Comparison of ENCODE assay signal across 8 cellular contexts in the genomic region with DNA sequence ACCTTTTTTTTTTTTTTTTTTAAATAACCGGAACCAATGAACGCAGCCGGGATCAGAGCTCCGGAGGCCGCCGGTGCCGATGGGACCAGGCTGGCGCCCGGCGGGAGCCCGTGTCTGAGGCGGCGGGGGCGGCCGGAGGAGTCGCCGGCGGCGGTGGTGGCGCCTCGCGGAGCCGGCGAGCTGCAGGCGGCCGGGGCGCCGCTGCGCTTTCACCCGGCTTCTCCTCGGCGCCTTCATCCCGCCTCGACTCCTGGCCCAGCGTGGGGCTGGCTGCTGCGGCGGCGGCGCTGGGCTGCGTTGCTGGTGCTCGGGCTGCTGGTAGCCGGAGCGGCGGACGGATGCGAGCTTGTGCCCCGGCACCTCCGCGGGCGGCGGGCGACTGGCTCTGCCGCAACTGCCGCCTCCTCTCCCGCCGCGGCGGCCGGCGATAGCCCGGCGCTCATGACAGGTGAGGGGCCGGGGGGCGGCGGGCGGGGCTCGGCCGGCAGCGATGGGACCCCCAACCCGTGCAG. TPM values are rescaled to one million over a fixed set of nuclear protein-coding genes. Genes with fewer than 3 reads are reported as not detected.
DNase-seq lines count a peak whose midpoint lies in the region; ATAC-seq, FAIRE-seq and TF ChIP-seq lines count a peak whose summit lies in the region.

No MANE protein-coding gene starts in this region.

- no peaks in the 10 kb centered on the region for H3K9me3 ChIP-seq in Peyer's patch

- peak; percentile 31 for ATAC-seq in GM18907 (IDR thresholded peaks at IDR 0.05; ENCODE audit: unreplicated experiment)
- peak; percentile 23 for ATAC-seq in HG03135 (IDR thresholded peaks at IDR 0.05; ENCODE audit: unreplicated experiment)

- DNase-seq in AG09309 (ENCODE audit: low read depth): no peak
- DNase-seq in Peyer's patch: peak; percentile 54 to 78 (median 73)
- peak; percentile 19 to 55 (median 37) for DNase-seq in activated naive CD4-positive, alpha-beta T cell (lab: John Stamatoyannopoulos, UW)
- DNase-seq in foreskin melanocyte: peak; percentile 28
- DNase-seq in osteocyte (ENCODE audit: extremely low spot score, unreplicated experiment): peak; percentile 92
- no peak for DNase-seq in GM19239 (ENCODE audit: insufficient read length, low spot score)

- peak overlapping the region; percentile 96 for H3K4me3 Mint-ChIP-seq in osteocyte (ENCODE audit: unreplicated experiment)

- H3K4me3 ChIP-seq in AG09309 (ENCODE audit: control insufficient read depth, low read depth, low read length) (peak overlapping the region; percentile 75), Peyer's patch (peak overlapping the region; percentile 83 to 96 (median 90))

- peaks cover 0 to 39% (median 8%) of the 10 kb centered on the region in 4 donors for H3K4me1 ChIP-seq in Peyer's patch

- peak overlapping the region; percentile 89 for H3K27ac Mint-ChIP-seq in osteocyte (ENCODE audit: unreplicated experiment)

- no peak for TF ChIP-seq CTCF in AG09309 (IDR thresholded peaks at IDR 0.05; ENCODE audit: control insufficient read depth, insufficient read depth, low read depth, low read length, missing control alignments)
- TF ChIP-seq CTCF in Peyer's patch (IDR thresholded peaks at IDR 0.05): no peak
- no peak for TF ChIP-seq CTCF in osteocyte (IDR thresholded peaks at IDR 0.05)

- no peak for TF ChIP-seq POLR2A in Peyer's patch (IDR thresholded peaks at IDR 0.05)

- peaks cover 38% of the 10 kb centered on the region for H3K4me1 Mint-ChIP-seq in osteocyte (ENCODE audit: unreplicated experiment)

- FAIRE-seq in GM19239 (lab: Jason Lieb, UNC): no peak

- no peaks in the 10 kb centered on the region for H3K27me3 Mint-ChIP-seq in osteocyte (ENCODE audit: unreplicated experiment)

- H3K27ac ChIP-seq in Peyer's patch: peak overlapping the region; percentile 96 to 100 (median 98)

- H3K27me3 ChIP-seq in Peyer's patch: no peaks in the 10 kb centered on the region

- no peaks in the 10 kb centered on the region for H3K9me3 Mint-ChIP-seq in osteocyte (ENCODE audit: unreplicated experiment)

- H3K36me3 ChIP-seq in Peyer's patch: no peaks in the 10 kb centered on the region

- H3K36me3 Mint-ChIP-seq in osteocyte (ENCODE audit: unreplicated experiment): no peaks in the 10 kb centered on the region

RNA-seq across cellular contexts. Expression of gene STIM2, which starts 0.3 kb away (rescaled TPM):
- total RNA-seq in Peyer's patch: 10 to 100 TPM; 35.7 to 82.5 (median 39.2) TPM
- 14.1 and 14.3 TPM in 2 replicates for total RNA-seq in osteocyte

Comparison
In these comparisons a context has a peak if more than half of its experiments do, and no peak if none do; other contexts are left out.
1. DNase-seq: peak in Peyer's patch (3 of 3), activated naive CD4-positive, alpha-beta T cell (4 of 4), foreskin melanocyte (single experiment) and osteocyte (single experiment); none in AG09309 (single experiment) and GM19239 (single experiment).